Comparison of ENCODE assay signal across 1 cellular context in the genomic region with DNA sequence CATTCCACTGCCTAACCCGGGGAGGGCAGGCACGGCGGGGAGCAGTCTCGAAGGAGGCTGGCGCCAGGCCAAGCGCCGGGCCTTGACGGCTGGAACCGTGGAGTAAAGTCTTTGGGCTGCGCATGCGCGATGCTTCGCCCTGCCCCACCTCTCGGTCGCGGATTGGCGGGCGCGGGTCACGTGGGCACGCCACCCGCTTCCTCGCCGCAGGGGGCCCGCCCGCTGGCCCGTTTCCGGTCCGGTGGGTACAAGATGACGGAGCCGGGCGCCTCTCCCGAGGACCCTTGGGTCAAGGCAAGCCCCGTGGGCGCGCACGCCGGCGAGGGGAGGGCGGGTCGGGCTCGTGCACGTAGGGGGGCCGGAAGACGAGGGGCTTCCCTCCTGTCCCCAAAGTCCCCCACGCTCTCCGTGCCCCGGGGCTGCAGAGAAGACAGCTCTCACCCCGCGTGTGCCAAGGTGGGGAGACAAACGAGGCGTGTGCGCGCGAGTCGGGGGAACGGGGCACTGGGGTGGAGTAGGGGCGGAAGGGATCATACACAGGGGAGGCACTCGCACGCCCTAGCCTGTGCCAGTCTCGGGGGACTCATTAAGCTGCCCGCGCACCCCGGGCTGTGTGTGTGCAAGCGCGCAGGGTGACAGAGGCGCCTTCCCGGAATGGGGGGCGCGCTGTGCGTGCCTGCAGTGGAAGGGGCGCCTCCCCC.
TF ChIP-seq lines count a peak whose summit lies in the region.

A gene with protein sequence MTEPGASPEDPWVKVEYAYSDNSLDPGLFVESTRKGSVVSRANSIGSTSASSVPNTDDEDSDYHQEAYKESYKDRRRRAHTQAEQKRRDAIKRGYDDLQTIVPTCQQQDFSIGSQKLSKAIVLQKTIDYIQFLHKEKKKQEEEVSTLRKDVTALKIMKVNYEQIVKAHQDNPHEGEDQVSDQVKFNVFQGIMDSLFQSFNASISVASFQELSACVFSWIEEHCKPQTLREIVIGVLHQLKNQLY (plus strand): TSS at position 228 of the 701 bp plus-strand sequence. CDS start 25 bp downstream, at position 253.

TF ChIP-seq in K562, 482 proteins besides CTCF, POLR2A, EP300 and RAD21 (continued from another document and continues in another):
- TF ChIP-seq, protein P1, sequence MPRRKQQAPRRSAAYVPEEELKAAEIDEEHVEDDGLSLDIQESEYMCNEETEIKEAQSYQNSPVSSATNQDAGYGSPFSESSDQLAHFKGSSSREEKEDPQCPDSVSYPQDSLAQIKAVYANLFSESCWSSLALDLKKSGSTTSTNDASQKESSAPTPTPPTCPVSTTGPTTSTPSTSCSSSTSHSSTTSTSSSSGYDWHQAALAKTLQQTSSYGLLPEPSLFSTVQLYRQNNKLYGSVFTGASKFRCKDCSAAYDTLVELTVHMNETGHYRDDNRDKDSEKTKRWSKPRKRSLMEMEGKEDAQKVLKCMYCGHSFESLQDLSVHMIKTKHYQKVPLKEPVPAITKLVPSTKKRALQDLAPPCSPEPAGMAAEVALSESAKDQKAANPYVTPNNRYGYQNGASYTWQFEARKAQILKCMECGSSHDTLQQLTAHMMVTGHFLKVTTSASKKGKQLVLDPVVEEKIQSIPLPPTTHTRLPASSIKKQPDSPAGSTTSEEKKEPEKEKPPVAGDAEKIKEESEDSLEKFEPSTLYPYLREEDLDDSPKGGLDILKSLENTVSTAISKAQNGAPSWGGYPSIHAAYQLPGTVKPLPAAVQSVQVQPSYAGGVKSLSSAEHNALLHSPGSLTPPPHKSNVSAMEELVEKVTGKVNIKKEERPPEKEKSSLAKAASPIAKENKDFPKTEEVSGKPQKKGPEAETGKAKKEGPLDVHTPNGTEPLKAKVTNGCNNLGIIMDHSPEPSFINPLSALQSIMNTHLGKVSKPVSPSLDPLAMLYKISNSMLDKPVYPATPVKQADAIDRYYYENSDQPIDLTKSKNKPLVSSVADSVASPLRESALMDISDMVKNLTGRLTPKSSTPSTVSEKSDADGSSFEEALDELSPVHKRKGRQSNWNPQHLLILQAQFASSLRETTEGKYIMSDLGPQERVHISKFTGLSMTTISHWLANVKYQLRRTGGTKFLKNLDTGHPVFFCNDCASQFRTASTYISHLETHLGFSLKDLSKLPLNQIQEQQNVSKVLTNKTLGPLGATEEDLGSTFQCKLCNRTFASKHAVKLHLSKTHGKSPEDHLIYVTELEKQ (CRISPR knock-in tag; IDR thresholded peaks at IDR 0.05), result no peak; the same call in 1 of the 2 replicates
- TF ChIP-seq RCOR1 (IDR thresholded peaks at IDR 0.05; ENCODE audit: borderline replicate concordance in 1 of 2, low read depth in 2 of 2, low read length in 2 of 2) (0 out of 4 replicates have a peak, but pooled peaks of 1 of the 2 experiments have one; percentile 10), TBL1XR1 (IDR thresholded peaks at IDR 0.05; ENCODE audit: low read length in 2 of 2) (0 out of 4 replicates have a peak, but pooled peaks of 1 of the 2 experiments have one; percentile 9), HMG20A (CRISPR knock-in tag; conservative IDR thresholded peaks at IDR 0.05) (no peak), TAF15 (IDR thresholded peaks at IDR 0.05; ENCODE audit: low read depth, low read length) (no peak), ZNF354B (CRISPR knock-in tag; IDR thresholded peaks at IDR 0.05) (no peak), HNRNPUL1 (IDR thresholded peaks at IDR 0.05; ENCODE audit: low read length) (no peak), SIN3B (IDR thresholded peaks at IDR 0.05; ENCODE audit: low read depth) (0 out of 2 replicates have a peak, but pooled peaks have one; percentile 16), EZH2 (IDR thresholded peaks at IDR 0.05; ENCODE audit: borderline replicate concordance, low read depth, low read length) (no peak), TAF9B (IDR thresholded peaks at IDR 0.05; ENCODE audit: partially characterized antibody) (no peak), TAF7 (tag; IDR thresholded peaks at IDR 0.05) (no peak), NFXL1 (CRISPR knock-in tag; IDR thresholded peaks at IDR 0.05) (no peak), NCOA2 (IDR thresholded peaks at IDR 0.05; ENCODE audit: partially characterized antibody in 2 of 2) (no peak), SMARCA5 (IDR thresholded peaks at IDR 0.05) (0 out of 2 replicates have a peak, but pooled peaks have one; percentile 12), PHB2 (IDR thresholded peaks at IDR 0.05; ENCODE audit: low read depth) (no peak), NR2F6 (CRISPR knock-in tag; IDR thresholded peaks at IDR 0.05) (no peak), ZNF699 (CRISPR knock-in tag; IDR thresholded peaks at IDR 0.05; ENCODE audit: insufficient replicate concordance) (no peak), ESRRA (IDR thresholded peaks at IDR 0.05; ENCODE audit: borderline replicate concordance, low read depth) (no peak; the same call in 1 of the 2 replicates), ZNF717 (CRISPR knock-in tag; IDR thresholded peaks at IDR 0.05) (no peak), NELFE (IDR thresholded peaks at IDR 0.05; ENCODE audit: insufficient read depth, insufficient read length) (no peak), XRCC3 (IDR thresholded peaks at IDR 0.05) (no peak), TRIM24 (IDR thresholded peaks at IDR 0.05) (no peak), TFAM (CRISPR knock-in tag; conservative IDR thresholded peaks at IDR 0.05) (no peak), CHD2 (IDR thresholded peaks at IDR 0.05; ENCODE audit: low read depth, low read length) (peak; percentile 43; the same call in 1 of the 2 replicates), FOSL1 (tag; conservative IDR thresholded peaks at IDR 0.05) (no peak), ZNF57 (CRISPR knock-in tag; IDR thresholded peaks at IDR 0.05) (no peak), FOXA1 (IDR thresholded peaks at IDR 0.05; ENCODE audit: borderline replicate concordance) (no peak), ZNF707 (CRISPR knock-in tag; conservative IDR thresholded peaks at IDR 0.05) (no peak), ZBTB17 (CRISPR knock-in tag; IDR thresholded peaks at IDR 0.05) (no peak), NR2C2 (CRISPR knock-in tag; IDR thresholded peaks at IDR 0.05) (no peak), NR2C2 (tag; IDR thresholded peaks at IDR 0.05) (0 out of 2 replicates have a peak, but pooled peaks have one; percentile 17), KLF1 (tag; IDR thresholded peaks at IDR 0.05) (no peak), ELF1 (tag; IDR thresholded peaks at IDR 0.05) (peak; percentile 77), YBX1 (IDR thresholded peaks at IDR 0.05) (no peak), ZNF324 (CRISPR knock-in tag; IDR thresholded peaks at IDR 0.05) (no peak), GTF2E2 (tag; IDR thresholded peaks at IDR 0.05) (no peak), TBP (optimal IDR thresholded peaks at IDR 0.05; ENCODE audit: low read depth, low read length) (peak; percentile 48), ILK (tag; IDR thresholded peaks at IDR 0.05; ENCODE audit: borderline replicate concordance, low read depth) (no peak), HDAC8 (tag; IDR thresholded peaks at IDR 0.05) (0 out of 2 replicates have a peak, but pooled peaks have one; percentile 7), POLR2AphosphoS2 (IDR thresholded peaks at IDR 0.05; ENCODE audit: low read length) (peak; percentile 76), MYNN (IDR thresholded peaks at IDR 0.05) (no peak; the same call in 1 of the 2 replicates), MYNN (CRISPR knock-in tag; IDR thresholded peaks at IDR 0.05) (no peak), ARID1B (IDR thresholded peaks at IDR 0.05) (no peak), HOXB6 (CRISPR knock-in tag; IDR thresholded peaks at IDR 0.05; ENCODE audit: borderline replicate concordance) (no peak), E2F3 (CRISPR knock-in tag; IDR thresholded peaks at IDR 0.05) (no peak), ZNF583 (CRISPR knock-in tag; IDR thresholded peaks at IDR 0.05) (no peak), SLC30A9 (CRISPR knock-in tag; IDR thresholded peaks at IDR 0.05) (no peak), XRCC4 (IDR thresholded peaks at IDR 0.05; ENCODE audit: extremely low read depth, insufficient read depth, insufficient read length) (no peak), ZNF347 (CRISPR knock-in tag; IDR thresholded peaks at IDR 0.05; ENCODE audit: low read depth) (no peak), NCOA4 (IDR thresholded peaks at IDR 0.05; ENCODE audit: partially characterized antibody) (no peak)
- TF ChIP-seq, protein P2, sequence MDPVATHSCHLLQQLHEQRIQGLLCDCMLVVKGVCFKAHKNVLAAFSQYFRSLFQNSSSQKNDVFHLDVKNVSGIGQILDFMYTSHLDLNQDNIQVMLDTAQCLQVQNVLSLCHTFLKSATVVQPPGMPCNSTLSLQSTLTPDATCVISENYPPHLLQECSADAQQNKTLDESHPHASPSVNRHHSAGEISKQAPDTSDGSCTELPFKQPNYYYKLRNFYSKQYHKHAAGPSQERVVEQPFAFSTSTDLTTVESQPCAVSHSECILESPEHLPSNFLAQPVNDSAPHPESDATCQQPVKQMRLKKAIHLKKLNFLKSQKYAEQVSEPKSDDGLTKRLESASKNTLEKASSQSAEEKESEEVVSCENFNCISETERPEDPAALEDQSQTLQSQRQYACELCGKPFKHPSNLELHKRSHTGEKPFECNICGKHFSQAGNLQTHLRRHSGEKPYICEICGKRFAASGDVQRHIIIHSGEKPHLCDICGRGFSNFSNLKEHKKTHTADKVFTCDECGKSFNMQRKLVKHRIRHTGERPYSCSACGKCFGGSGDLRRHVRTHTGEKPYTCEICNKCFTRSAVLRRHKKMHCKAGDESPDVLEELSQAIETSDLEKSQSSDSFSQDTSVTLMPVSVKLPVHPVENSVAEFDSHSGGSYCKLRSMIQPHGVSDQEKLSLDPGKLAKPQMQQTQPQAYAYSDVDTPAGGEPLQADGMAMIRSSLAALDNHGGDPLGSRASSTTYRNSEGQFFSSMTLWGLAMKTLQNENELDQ (CRISPR knock-in tag; IDR thresholded peaks at IDR 0.05; ENCODE audit: borderline replicate concordance), result no peak; the same call in 1 of the 2 replicates
- TF ChIP-seq, protein P3, sequence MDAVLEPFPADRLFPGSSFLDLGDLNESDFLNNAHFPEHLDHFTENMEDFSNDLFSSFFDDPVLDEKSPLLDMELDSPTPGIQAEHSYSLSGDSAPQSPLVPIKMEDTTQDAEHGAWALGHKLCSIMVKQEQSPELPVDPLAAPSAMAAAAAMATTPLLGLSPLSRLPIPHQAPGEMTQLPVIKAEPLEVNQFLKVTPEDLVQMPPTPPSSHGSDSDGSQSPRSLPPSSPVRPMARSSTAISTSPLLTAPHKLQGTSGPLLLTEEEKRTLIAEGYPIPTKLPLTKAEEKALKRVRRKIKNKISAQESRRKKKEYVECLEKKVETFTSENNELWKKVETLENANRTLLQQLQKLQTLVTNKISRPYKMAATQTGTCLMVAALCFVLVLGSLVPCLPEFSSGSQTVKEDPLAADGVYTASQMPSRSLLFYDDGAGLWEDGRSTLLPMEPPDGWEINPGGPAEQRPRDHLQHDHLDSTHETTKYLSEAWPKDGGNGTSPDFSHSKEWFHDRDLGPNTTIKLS (IDR thresholded peaks at IDR 0.05; ENCODE audit: borderline replicate concordance, low read depth), result peak; percentile 4; the same call in 1 of the 2 replicates
- TF ChIP-seq, protein P4, sequence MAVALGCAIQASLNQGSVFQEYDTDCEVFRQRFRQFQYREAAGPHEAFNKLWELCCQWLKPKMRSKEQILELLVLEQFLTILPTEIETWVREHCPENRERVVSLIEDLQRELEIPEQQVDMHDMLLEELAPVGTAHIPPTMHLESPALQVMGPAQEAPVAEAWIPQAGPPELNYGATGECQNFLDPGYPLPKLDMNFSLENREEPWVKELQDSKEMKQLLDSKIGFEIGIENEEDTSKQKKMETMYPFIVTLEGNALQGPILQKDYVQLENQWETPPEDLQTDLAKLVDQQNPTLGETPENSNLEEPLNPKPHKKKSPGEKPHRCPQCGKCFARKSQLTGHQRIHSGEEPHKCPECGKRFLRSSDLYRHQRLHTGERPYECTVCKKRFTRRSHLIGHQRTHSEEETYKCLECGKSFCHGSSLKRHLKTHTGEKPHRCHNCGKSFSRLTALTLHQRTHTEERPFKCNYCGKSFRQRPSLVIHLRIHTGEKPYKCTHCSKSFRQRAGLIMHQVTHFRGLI (CRISPR knock-in tag; IDR thresholded peaks at IDR 0.05), result no peak
- TF ChIP-seq, protein P5, sequence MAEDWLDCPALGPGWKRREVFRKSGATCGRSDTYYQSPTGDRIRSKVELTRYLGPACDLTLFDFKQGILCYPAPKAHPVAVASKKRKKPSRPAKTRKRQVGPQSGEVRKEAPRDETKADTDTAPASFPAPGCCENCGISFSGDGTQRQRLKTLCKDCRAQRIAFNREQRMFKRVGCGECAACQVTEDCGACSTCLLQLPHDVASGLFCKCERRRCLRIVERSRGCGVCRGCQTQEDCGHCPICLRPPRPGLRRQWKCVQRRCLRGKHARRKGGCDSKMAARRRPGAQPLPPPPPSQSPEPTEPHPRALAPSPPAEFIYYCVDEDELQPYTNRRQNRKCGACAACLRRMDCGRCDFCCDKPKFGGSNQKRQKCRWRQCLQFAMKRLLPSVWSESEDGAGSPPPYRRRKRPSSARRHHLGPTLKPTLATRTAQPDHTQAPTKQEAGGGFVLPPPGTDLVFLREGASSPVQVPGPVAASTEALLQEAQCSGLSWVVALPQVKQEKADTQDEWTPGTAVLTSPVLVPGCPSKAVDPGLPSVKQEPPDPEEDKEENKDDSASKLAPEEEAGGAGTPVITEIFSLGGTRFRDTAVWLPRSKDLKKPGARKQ (CRISPR knock-in tag; IDR thresholded peaks at IDR 0.05), result no peak
- TF ChIP-seq, protein P6, sequence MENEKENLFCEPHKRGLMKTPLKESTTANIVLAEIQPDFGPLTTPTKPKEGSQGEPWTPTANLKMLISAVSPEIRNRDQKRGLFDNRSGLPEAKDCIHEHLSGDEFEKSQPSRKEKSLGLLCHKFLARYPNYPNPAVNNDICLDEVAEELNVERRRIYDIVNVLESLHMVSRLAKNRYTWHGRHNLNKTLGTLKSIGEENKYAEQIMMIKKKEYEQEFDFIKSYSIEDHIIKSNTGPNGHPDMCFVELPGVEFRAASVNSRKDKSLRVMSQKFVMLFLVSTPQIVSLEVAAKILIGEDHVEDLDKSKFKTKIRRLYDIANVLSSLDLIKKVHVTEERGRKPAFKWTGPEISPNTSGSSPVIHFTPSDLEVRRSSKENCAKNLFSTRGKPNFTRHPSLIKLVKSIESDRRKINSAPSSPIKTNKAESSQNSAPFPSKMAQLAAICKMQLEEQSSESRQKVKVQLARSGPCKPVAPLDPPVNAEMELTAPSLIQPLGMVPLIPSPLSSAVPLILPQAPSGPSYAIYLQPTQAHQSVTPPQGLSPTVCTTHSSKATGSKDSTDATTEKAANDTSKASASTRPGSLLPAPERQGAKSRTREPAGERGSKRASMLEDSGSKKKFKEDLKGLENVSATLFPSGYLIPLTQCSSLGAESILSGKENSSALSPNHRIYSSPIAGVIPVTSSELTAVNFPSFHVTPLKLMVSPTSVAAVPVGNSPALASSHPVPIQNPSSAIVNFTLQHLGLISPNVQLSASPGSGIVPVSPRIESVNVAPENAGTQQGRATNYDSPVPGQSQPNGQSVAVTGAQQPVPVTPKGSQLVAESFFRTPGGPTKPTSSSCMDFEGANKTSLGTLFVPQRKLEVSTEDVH (IDR thresholded peaks at IDR 0.05; ENCODE audit: low read depth, partially characterized antibody), result no peak
- TF ChIP-seq, protein P7, sequence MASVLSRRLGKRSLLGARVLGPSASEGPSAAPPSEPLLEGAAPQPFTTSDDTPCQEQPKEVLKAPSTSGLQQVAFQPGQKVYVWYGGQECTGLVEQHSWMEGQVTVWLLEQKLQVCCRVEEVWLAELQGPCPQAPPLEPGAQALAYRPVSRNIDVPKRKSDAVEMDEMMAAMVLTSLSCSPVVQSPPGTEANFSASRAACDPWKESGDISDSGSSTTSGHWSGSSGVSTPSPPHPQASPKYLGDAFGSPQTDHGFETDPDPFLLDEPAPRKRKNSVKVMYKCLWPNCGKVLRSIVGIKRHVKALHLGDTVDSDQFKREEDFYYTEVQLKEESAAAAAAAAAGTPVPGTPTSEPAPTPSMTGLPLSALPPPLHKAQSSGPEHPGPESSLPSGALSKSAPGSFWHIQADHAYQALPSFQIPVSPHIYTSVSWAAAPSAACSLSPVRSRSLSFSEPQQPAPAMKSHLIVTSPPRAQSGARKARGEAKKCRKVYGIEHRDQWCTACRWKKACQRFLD (CRISPR knock-in tag; IDR thresholded peaks at IDR 0.05), result peak; percentile 17; the same call in 1 of the 2 replicates
